Comparison of ENCODE assay signal across 8 cellular contexts in genomic region chr17:82528484-82529265, GRCh38. TPM values are rescaled to one million over a fixed set of nuclear protein-coding genes. Genes with fewer than 3 reads are reported as not detected.
DNase-seq lines count a peak whose midpoint lies in the region; ATAC-seq and TF ChIP-seq lines count a peak whose summit lies in the region.

No MANE protein-coding gene starts in this region.

- peak overlapping the region; percentile 14; the same call in 1 of the 2 replicates for H3K9ac ChIP-seq in PC-3 (ENCODE audit: low read length)
- no peak overlapping the region for H3K9ac ChIP-seq in muscle layer of colon (ENCODE audit: low read length)

- TF ChIP-seq CTCF in natural killer cell (IDR thresholded peaks at IDR 0.05) (no peak), PC-3 (conservative IDR thresholded peaks at IDR 0.05; ENCODE audit: low read depth, low read length) (peak; percentile 84)

- H4K20me1 ChIP-seq in PC-3 (ENCODE audit: low read length), result peaks cover 68% of the 10 kb centered on the region

- BruUV-seq in PC-3 (replicated peaks; lab: Mats Ljungman, UMichigan), result no TSS peak

- H3K36me3 Mint-ChIP-seq in natural killer cell, result no peaks in the 10 kb centered on the region
- no peaks in the 10 kb centered on the region for H3K36me3 Mint-ChIP-seq in natural killer cell treated with Interleukin-12 subunit alpha and Interleukin-12 subunit beta and Interleukin-15 and Interleukin-18, amount 100 ng/mL, for 72 hours
- peaks cover 3% of the 10 kb centered on the region for H3K36me3 Mint-ChIP-seq in effector memory CD8-positive, alpha-beta T cell (ENCODE audit: insufficient read depth)

- H3K79me2 ChIP-seq in PC-3 (ENCODE audit: low read length), result peaks cover 100% of the 10 kb centered on the region

- CTCF ChIA-PET in PC-3 (lab: Charles Lee), result interaction anchor here (0.7 kb wide), 1 partner anchor 33 kb away, joined by 3 read pairs; no protein-coding TSS in a partner anchor

- ATAC-seq in natural killer cell, result peak; percentile 43 to 72 (median 60)
- no peak for ATAC-seq in natural killer cell treated with Interleukin-12 subunit alpha and Interleukin-12 subunit beta and Interleukin-15 and Interleukin-18, amount 100 ng/mL, for 72 hours
- ATAC-seq in PC-3, result peak; percentile 78
- ATAC-seq in effector memory CD8-positive, alpha-beta T cell (replicated peaks), result peak; percentile 59

- peaks cover 47 to 55% of the 10 kb centered on the region in 2 donors for H3K4me1 Mint-ChIP-seq in natural killer cell
- H3K4me1 Mint-ChIP-seq in natural killer cell treated with Interleukin-12 subunit alpha and Interleukin-12 subunit beta and Interleukin-15 and Interleukin-18, amount 100 ng/mL, for 72 hours (ENCODE audit: low read depth in 2 of 2), result peaks cover 34 to 42% of the 10 kb centered on the region in 2 donors
- H3K4me1 Mint-ChIP-seq in effector memory CD8-positive, alpha-beta T cell (ENCODE audit: low read depth in 2 of 2), result peaks cover 41 to 44% of the 10 kb centered on the region in 2 donors

- no peaks in the 10 kb centered on the region for H3K9me2 ChIP-seq in PC-3 (replicated peaks; ENCODE audit: low read length)

- intact Hi-C loops in natural killer cell (cut with micrococcal nuclease) (loop anchor here (5.0 kb wide), 1 partner anchor 49 kb away; no protein-coding TSS in a partner anchor), PC-3 (cut with micrococcal nuclease) (loop anchor here (1.0 to 10.0 kb wide), 4 partner anchors 23 to 174 kb away; partner anchors contain the start of genes NARF and TEX19)

- peak overlapping the region; percentile 79 to 82 for H3K27ac Mint-ChIP-seq in natural killer cell
- peak overlapping the region in 1 of 2 donors; percentile 78 for H3K27ac Mint-ChIP-seq in natural killer cell treated with Interleukin-12 subunit alpha and Interleukin-12 subunit beta and Interleukin-15 and Interleukin-18, amount 100 ng/mL, for 72 hours
- peak overlapping the region; percentile 44 to 71 for H3K27ac Mint-ChIP-seq in effector memory CD8-positive, alpha-beta T cell

- H3K27me3 Mint-ChIP-seq in natural killer cell (ENCODE audit: low read depth in 2 of 2), result no peaks in the 10 kb centered on the region
- H3K27me3 Mint-ChIP-seq in natural killer cell treated with Interleukin-12 subunit alpha and Interleukin-12 subunit beta and Interleukin-15 and Interleukin-18, amount 100 ng/mL, for 72 hours, result no peaks in the 10 kb centered on the region
- H3K27me3 Mint-ChIP-seq in effector memory CD8-positive, alpha-beta T cell, result no peaks in the 10 kb centered on the region

- POLR2A ChIA-PET in PC-3 (lab: Charles Lee; ENCODE audit: unreplicated experiment), result no interaction called here

- no peaks in the 10 kb centered on the region for H3K9me3 Mint-ChIP-seq in natural killer cell
- H3K9me3 Mint-ChIP-seq in natural killer cell treated with Interleukin-12 subunit alpha and Interleukin-12 subunit beta and Interleukin-15 and Interleukin-18, amount 100 ng/mL, for 72 hours, result no peaks in the 10 kb centered on the region
- H3K9me3 Mint-ChIP-seq in effector memory CD8-positive, alpha-beta T cell, result no peaks in the 10 kb centered on the region

- H3K4me1 ChIP-seq in PC-3 (ENCODE audit: insufficient read depth, low read length) (peaks cover 48% of the 10 kb centered on the region), muscle layer of colon (ENCODE audit: insufficient read depth, low read length) (peaks cover 61% of the 10 kb centered on the region)

- H3K4me3 Mint-ChIP-seq in natural killer cell, result peak overlapping the region; percentile 2
- no peak overlapping the region for H3K4me3 Mint-ChIP-seq in natural killer cell treated with Interleukin-12 subunit alpha and Interleukin-12 subunit beta and Interleukin-15 and Interleukin-18, amount 100 ng/mL, for 72 hours
- H3K4me3 Mint-ChIP-seq in effector memory CD8-positive, alpha-beta T cell, result peak overlapping the region in 1 of 2 donors; percentile 51

- peak overlapping the region; percentile 16; the same call in 1 of the 2 replicates for H3K4me3 ChIP-seq in PC-3 (ENCODE audit: low read length)
- H3K4me3 ChIP-seq in muscle layer of colon (ENCODE audit: low read depth in 1 of 2, low read length in 2 of 2), result peak overlapping the region in 1 of 2 donors; percentile 32

- H3K4me2 ChIP-seq in PC-3 (ENCODE audit: low read length), result peak overlapping the region; percentile 75

- no peaks in the 10 kb centered on the region for H3K9me3 ChIP-seq in PC-3 (ENCODE audit: low read length)
- no peaks in the 10 kb centered on the region for H3K9me3 ChIP-seq in muscle layer of colon (ENCODE audit: low read length)

- 0 out of 2 replicates have a peak overlapping the region, but pooled peaks have one; percentile 19 for H2AFZ ChIP-seq in PC-3 (ENCODE audit: low read length)

- H3K36me3 ChIP-seq in PC-3 (ENCODE audit: low read depth, low read length) (no peaks in the 10 kb centered on the region), muscle layer of colon (ENCODE audit: insufficient read depth, low read length) (no peaks in the 10 kb centered on the region)

- H3K27ac ChIP-seq in PC-3 (ENCODE audit: low read length), result peak overlapping the region; percentile 70
- H3K27ac ChIP-seq in muscle layer of colon (ENCODE audit: low read depth, low read length), result peak overlapping the region; percentile 81

- DNase-seq in natural killer cell (no peak), PC-3 (peak; percentile 93), NCI-H446 treated with DMSO at 0.1 percent for 48 hours (lab: John Stamatoyannopoulos, UW) (no peak), GM19238 (ENCODE audit: insufficient read length, low spot score) (no peak)
- no peak for DNase-seq in natural killer cell treated with Interleukin-12 subunit alpha and Interleukin-12 subunit beta and Interleukin-15 and Interleukin-18, amount 100 ng/mL, for 72 hours (ENCODE audit: low spot score)
- DNase-seq in effector memory CD8-positive, alpha-beta T cell, result no peak
- no peak for DNase-seq in central memory CD4-positive, alpha-beta T cell

- H3K27me3 ChIP-seq in PC-3 (ENCODE audit: low read length) (no peaks in the 10 kb centered on the region), muscle layer of colon (ENCODE audit: control insufficient read depth in 1 of 2, insufficient read depth in 2 of 2, low read length in 2 of 2) (no peaks in the 10 kb centered on the region)

- peaks cover 18% of the 10 kb centered on the region for H3F3A ChIP-seq in PC-3 (ENCODE audit: low read length, unreplicated experiment)

RNA-seq across cellular contexts. Expression of gene FOXK2, which starts 9.1 kb away (rescaled TPM):
- total RNA-seq in natural killer cell (10 to 100 TPM; 42.5 to 50.0 (median 46.4) TPM), PC-3 (2014; rRNA removed) (60.5 and 71.0 TPM in 2 replicates)
- total RNA-seq in natural killer cell treated with Interleukin-12 subunit alpha and Interleukin-12 subunit beta and Interleukin-15 and Interleukin-18, amount 100 ng/mL, for 72 hours, result 100 to 1,000 TPM in 1 of 2 donors, 10 to 100 TPM in 1; 60.9 to 108 TPM

Comparison
In these comparisons a context has a peak if more than half of its experiments do, and no peak if none do; other contexts are left out.
1. ATAC-seq: peak in natural killer cell (3 of 3), PC-3 (single experiment) and effector memory CD8-positive, alpha-beta T cell (single experiment); none in natural killer cell treated with Interleukin-12 subunit alpha and Interleukin-12 subunit beta and Interleukin-15 and Interleukin-18, amount 100 ng/mL, for 72 hours (0 of 2).